ENCODE assay signal across 8 cellular contexts in genomic region chr7:82559203-82559805, GRCh38.
DNase-seq lines count a peak whose midpoint lies in the region; ATAC-seq and TF ChIP-seq lines count a peak whose summit lies in the region.

No MANE protein-coding gene starts in this region.

- no peaks in the 10 kb centered on the region for H4K20me1 ChIP-seq in Karpas-422 (ENCODE audit: insufficient read depth, low read depth, low read length)

- CTCF ChIA-PET in Calu3 (lab: Charles Lee), result no interaction called here

- H3K36me3 Mint-ChIP-seq in Calu3 (ENCODE audit: insufficient read depth, unreplicated experiment), result peaks cover 5% of the 10 kb centered on the region

- DNase-seq in Calu3 (peak; percentile 71), NCI-H510A (lab: John Stamatoyannopoulos, UW) (peak; percentile 65), glomerular visceral epithelial cell (ENCODE audit: extremely low spot score) (peak; percentile 38), Karpas-422 (no peak), activated gamma-delta T cell treated with Interleukin-2 at 50 U/mL for 16 hours (no peak)
- no peak for DNase-seq in activated effector memory CD4-positive, alpha-beta T cell treated with Interleukin-2 at 50 U/mL for 16 hours
- no peak for DNase-seq in activated CD4-positive, alpha-beta T cell treated with anti-CD3 and anti-CD28 coated beads, Interleukin-2, amount 50 U/mL, for 48 hours

- H3K4me1 Mint-ChIP-seq in Calu3 (ENCODE audit: low read depth, unreplicated experiment), result peaks cover 11% of the 10 kb centered on the region

- TF ChIP-seq CTCF in Calu3 (IDR thresholded peaks at IDR 0.05; ENCODE audit: unreplicated experiment), result no peak

- H3K27ac Mint-ChIP-seq in Calu3 (ENCODE audit: unreplicated experiment), result peak overlapping the region; percentile 58

- intact Hi-C loops in Calu3 (cut with micrococcal nuclease; ENCODE audit: unreplicated experiment), result no loop called here

- H2AFZ ChIP-seq in Karpas-422 (ENCODE audit: low read length), result no peak overlapping the region

- no peaks in the 10 kb centered on the region for H3K36me3 ChIP-seq in Karpas-422 (ENCODE audit: insufficient read depth, low read length)

- no TSS peak for BruUV-seq in Calu3 (replicated peaks; lab: Mats Ljungman, UMichigan)

- no peak overlapping the region for H3K9ac ChIP-seq in Karpas-422 (ENCODE audit: low read length)

- H3K4me1 ChIP-seq in Karpas-422 (ENCODE audit: low read length), result no peaks in the 10 kb centered on the region

- no peak overlapping the region for H3K4me2 ChIP-seq in Karpas-422 (ENCODE audit: low read depth, low read length, poor library complexity, severe bottlenecking)

- H3K4me3 ChIP-seq in Karpas-422 (ENCODE audit: low read length), result no peak overlapping the region

- peak; percentile 73 for ATAC-seq in HG02970 (IDR thresholded peaks at IDR 0.05; ENCODE audit: low FRiP score, unreplicated experiment)

- H3K79me2 ChIP-seq in Karpas-422 (ENCODE audit: low read length), result no peaks in the 10 kb centered on the region

- H3K27me3 Mint-ChIP-seq in Calu3 (ENCODE audit: unreplicated experiment), result no peaks in the 10 kb centered on the region

- H3K9me2 ChIP-seq in Karpas-422 (replicated peaks; ENCODE audit: insufficient read depth, low read length), result no peaks in the 10 kb centered on the region; the same call in 1 of the 2 replicates

- H3K9me3 Mint-ChIP-seq in Calu3 (ENCODE audit: low read depth, unreplicated experiment), result no peaks in the 10 kb centered on the region

- H3K27me3 ChIP-seq in Karpas-422 (ENCODE audit: low read length), result no peaks in the 10 kb centered on the region

- H3K27ac ChIP-seq in Karpas-422 (ENCODE audit: low read length), result no peak overlapping the region

- H3K4me3 Mint-ChIP-seq in Calu3 (ENCODE audit: low read depth, unreplicated experiment), result peak overlapping the region; percentile 61

- H3K9me3 ChIP-seq in Karpas-422 (ENCODE audit: low read length), result peaks cover 10% of the 10 kb centered on the region; the same call in 1 of the 2 replicates

Comparison
In these comparisons a context has a peak if more than half of its experiments do, and no peak if none do; other contexts are left out.
1. DNase-seq: peak in Calu3 (single experiment), NCI-H510A (single experiment) and glomerular visceral epithelial cell (single experiment); none in Karpas-422 (single experiment), activated effector memory CD4-positive, alpha-beta T cell treated with Interleukin-2 at 50 U/mL for 16 hours (single experiment), activated CD4-positive, alpha-beta T cell treated with anti-CD3 and anti-CD28 coated beads, Interleukin-2, amount 50 U/mL, for 48 hours (0 of 2) and activated gamma-delta T cell treated with Interleukin-2 at 50 U/mL for 16 hours (single experiment).